ENCODE assay signal across 8 cellular contexts in the genomic region with DNA sequence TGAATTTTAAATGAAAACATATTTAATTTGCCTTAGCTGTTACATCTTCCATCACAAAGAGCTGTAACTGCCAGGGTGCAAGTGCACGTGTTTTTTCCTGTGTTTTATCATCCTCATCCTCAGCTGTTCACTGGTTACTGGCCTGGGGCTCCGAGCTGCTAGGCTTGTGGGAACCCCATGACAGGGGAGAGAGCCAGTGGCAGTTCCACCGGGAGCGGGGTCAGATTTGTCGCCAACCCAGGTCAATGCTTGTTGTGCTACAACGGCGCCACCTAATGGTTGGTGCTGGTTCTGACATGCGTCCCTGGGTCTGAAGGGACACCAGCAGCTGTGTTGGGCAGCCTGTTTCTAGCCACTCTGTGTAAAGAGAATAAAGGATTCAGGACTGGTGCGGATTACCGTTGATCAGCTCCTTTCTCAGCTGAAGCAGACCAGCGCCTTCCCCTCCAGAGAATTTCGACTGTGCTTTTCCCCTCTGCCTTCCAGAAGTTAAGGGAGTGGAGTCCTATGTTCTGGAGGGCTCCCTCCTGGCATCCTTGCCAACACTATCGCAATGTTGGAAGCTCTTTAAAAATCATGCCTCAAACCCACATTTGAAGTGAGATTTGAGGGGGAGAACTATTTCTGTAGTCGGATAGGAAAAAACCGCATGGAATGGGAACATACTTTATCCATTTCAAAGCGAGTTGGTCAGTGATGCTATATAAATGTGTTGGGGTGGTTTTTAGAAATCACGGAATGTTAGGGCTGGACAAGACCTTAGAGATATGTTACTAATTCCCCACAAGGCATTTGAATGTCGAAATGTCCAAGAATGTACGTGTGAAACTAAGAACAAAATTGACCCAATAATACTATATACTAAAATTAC. TPM values are rescaled to one million over a fixed set of nuclear protein-coding genes. Genes with fewer than 3 reads are reported as not detected.
DNase-seq lines count a peak whose midpoint lies in the region; ATAC-seq and TF ChIP-seq lines count a peak whose summit lies in the region.

No MANE protein-coding gene starts in this region.

- intact Hi-C loops in left ventricle myocardium superior (cut with micrococcal nuclease) = loop anchor here (2.0 to 5.0 kb wide), 2 partner anchors 350 to 403 kb away; no protein-coding TSS in a partner anchor

- peaks cover 7% of the 10 kb centered on the region for H3K4me1 Mint-ChIP-seq in activated naive CD8-positive, alpha-beta T cell treated with anti-CD3 and anti-CD28 coated beads, Interleukin-2, amount 50 U/mL, for 24 hours

- peak; percentile 62 for DNase-seq in GM12864 (ENCODE audit: low read depth)
- DNase-seq in NCI-H1417 (lab: John Stamatoyannopoulos, UW) = peak; percentile 82 to 94 (median 86)
- peak; percentile 81 for DNase-seq in T follicular helper cell (ENCODE audit: low read depth)
- peak; percentile 92 for DNase-seq in activated naive CD8-positive, alpha-beta T cell treated with anti-CD3 and anti-CD28 coated beads, Interleukin-2, amount 50 U/mL, for 24 hours
- peak; percentile 94 for DNase-seq in left ventricle myocardium superior
- DNase-seq in retinal pigment epithelial cell (ENCODE audit: low read depth) = peak; percentile 38

- H3K4me3 Mint-ChIP-seq in activated naive CD8-positive, alpha-beta T cell treated with anti-CD3 and anti-CD28 coated beads, Interleukin-2, amount 50 U/mL, for 24 hours = no peak overlapping the region

- H3K27ac Mint-ChIP-seq in activated naive CD8-positive, alpha-beta T cell treated with anti-CD3 and anti-CD28 coated beads, Interleukin-2, amount 50 U/mL, for 24 hours = peak overlapping the region; percentile 26

- no peaks in the 10 kb centered on the region for H3K36me3 Mint-ChIP-seq in activated naive CD8-positive, alpha-beta T cell treated with anti-CD3 and anti-CD28 coated beads, Interleukin-2, amount 50 U/mL, for 24 hours (ENCODE audit: low read depth)

- peak; percentile 64 for ATAC-seq in HG02571 (IDR thresholded peaks at IDR 0.05; ENCODE audit: unreplicated experiment)
- peak; percentile 94 for ATAC-seq in activated naive CD8-positive, alpha-beta T cell treated with anti-CD3 and anti-CD28 coated beads, Interleukin-2, amount 50 U/mL, for 24 hours
- peak; percentile 97 for ATAC-seq in left ventricle myocardium superior
- no peak for ATAC-seq in HG03139 (IDR thresholded peaks at IDR 0.05; ENCODE audit: unreplicated experiment)

- H3K9me3 Mint-ChIP-seq in activated naive CD8-positive, alpha-beta T cell treated with anti-CD3 and anti-CD28 coated beads, Interleukin-2, amount 50 U/mL, for 24 hours = no peaks in the 10 kb centered on the region

- H3K4me3 ChIP-seq in GM12864 (ENCODE audit: low read depth, low read length) (no peak overlapping the region), retinal pigment epithelial cell (ENCODE audit: low read length) (no peak overlapping the region)

- TF ChIP-seq CTCF in GM12864 (IDR thresholded peaks at IDR 0.05; ENCODE audit: low read depth, low read length, missing control alignments) (peak; percentile 93), retinal pigment epithelial cell (conservative IDR thresholded peaks at IDR 0.05; ENCODE audit: low read depth, low read length) (peak; percentile 89)

- H3K27me3 Mint-ChIP-seq in activated naive CD8-positive, alpha-beta T cell treated with anti-CD3 and anti-CD28 coated beads, Interleukin-2, amount 50 U/mL, for 24 hours = no peaks in the 10 kb centered on the region

RNA-seq across cellular contexts. Expression of a gene that starts 32.1 kb away (rescaled TPM):
- total RNA-seq in left ventricle myocardium superior = 0.32 TPM

RNA-seq across cellular contexts. Expression of a gene that starts 52.7 kb away (rescaled TPM):
- total RNA-seq in left ventricle myocardium superior = 0.42 TPM

Comparison
In these comparisons a context has a peak if more than half of its experiments do, and no peak if none do; other contexts are left out.
1. DNase-seq: peak in every context shown above with its lines; median percentile 94 in left ventricle myocardium superior; 92 in activated naive CD8-positive, alpha-beta T cell treated with anti-CD3 and anti-CD28 coated beads, Interleukin-2, amount 50 U/mL, for 24 hours; 86 in NCI-H1417; 81 in T follicular helper cell; 62 in GM12864; 38 in retinal pigment epithelial cell.